ENCODE assay signal across 9 cellular contexts in genomic region chr2:160205511-160205910, GRCh38. TPM values are rescaled to one million over a fixed set of nuclear protein-coding genes. Genes with fewer than 3 reads are reported as not detected.
DNase-seq lines count a peak whose midpoint lies in the region; ATAC-seq and TF ChIP-seq lines count a peak whose summit lies in the region.
"Had no signal": no experiment of that assay in that cellular context is flagged by ENCODE, and none has a peak within 500 bp of the region (broad histone marks: within the 10 kb centered on the region; RNA-seq: fewer than 3 reads in every experiment).

No MANE protein-coding gene starts in this region.

- H3K4me1 ChIP-seq in duodenal mucosa (ENCODE audit: control insufficient read depth in 1 of 2, insufficient read depth in 2 of 2, low read length in 2 of 2), result peaks cover 30 to 37% of the 10 kb centered on the region in 2 donors

- DNase-seq in AG10803 (ENCODE audit: low read depth) (peak; percentile 91), NCI-H226 (peak; percentile 100), omental fat pad (ENCODE audit: low spot score) (no peak), foreskin melanocyte (no peak), substantia nigra (lab: John Stamatoyannopoulos, UW) (no peak), putamen (ENCODE audit: low spot score) (no peak)
- DNase-seq in stimulated activated CD8-positive, alpha-beta memory T cell treated with anti-CD3 and anti-CD28 coated beads, Interleukin-4, amount 100 ng/mL, for 48 hours, result no peak
- DNase-seq: NCI-H774 had no signal

- H3K9me3 ChIP-seq in duodenal mucosa (ENCODE audit: control insufficient read depth in 1 of 2, low read length in 2 of 2), result no peaks in the 10 kb centered on the region

- no peaks in the 10 kb centered on the region for H3K27me3 ChIP-seq in duodenal mucosa (ENCODE audit: control insufficient read depth in 1 of 2, insufficient read depth in 2 of 2, low read length in 2 of 2)

- ATAC-seq in omental fat pad (ENCODE audit: low FRiP score), result peak; percentile 56

- H3K4me3 ChIP-seq in AG10803 (ENCODE audit: low read length), result no peak overlapping the region
- no peak overlapping the region for H3K4me3 ChIP-seq in duodenal mucosa (ENCODE audit: low read depth in 1 of 2, low read length in 2 of 2)

- peak overlapping the region; percentile 27 to 44 for H3K9ac ChIP-seq in duodenal mucosa (ENCODE audit: low read depth in 1 of 2, low read length in 2 of 2)

- H3K36me3 ChIP-seq in duodenal mucosa (ENCODE audit: control insufficient read depth in 1 of 2, insufficient read depth in 2 of 2, low read length in 2 of 2), result no peaks in the 10 kb centered on the region

- TF ChIP-seq CTCF in AG10803 (conservative IDR thresholded peaks at IDR 0.05; ENCODE audit: low read length) (no peak), omental fat pad (IDR thresholded peaks at IDR 0.05) (no peak)

- peak overlapping the region; percentile 73 for H3K27ac ChIP-seq in duodenal mucosa (ENCODE audit: low read depth, low read length)
- no peak overlapping the region for H3K27ac ChIP-seq in substantia nigra (ENCODE audit: low read depth, low read length, poor library complexity, severe bottlenecking)

RNA-seq across cellular contexts. Expression of gene ITGB6, which starts 5.4 kb away (rescaled TPM):
- total RNA-seq in omental fat pad, result not detected

Comparison
In these comparisons a context has a peak if more than half of its experiments do, and no peak if none do; other contexts are left out.
1. DNase-seq: peak in AG10803 (single experiment) and NCI-H226 (single experiment); none in omental fat pad (single experiment), stimulated activated CD8-positive, alpha-beta memory T cell treated with anti-CD3 and anti-CD28 coated beads, Interleukin-4, amount 100 ng/mL, for 48 hours (single experiment), foreskin melanocyte (single experiment), substantia nigra (0 of 49) and putamen (single experiment).